Comparison of ENCODE assay signal across 1 cellular context in genomic region chr5:124580925-124581821, GRCh38.
A peak's percentile ranks its signal among the peaks of the same experiment; 100 is the strongest.
TF ChIP-seq lines count a peak whose summit lies in the region.

No MANE protein-coding gene starts in this region.

TF ChIP-seq in HepG2, 621 proteins besides CTCF, POLR2A, EP300 and RAD21 (continued from another document and continues in another):
- TF ChIP-seq, protein P1, sequence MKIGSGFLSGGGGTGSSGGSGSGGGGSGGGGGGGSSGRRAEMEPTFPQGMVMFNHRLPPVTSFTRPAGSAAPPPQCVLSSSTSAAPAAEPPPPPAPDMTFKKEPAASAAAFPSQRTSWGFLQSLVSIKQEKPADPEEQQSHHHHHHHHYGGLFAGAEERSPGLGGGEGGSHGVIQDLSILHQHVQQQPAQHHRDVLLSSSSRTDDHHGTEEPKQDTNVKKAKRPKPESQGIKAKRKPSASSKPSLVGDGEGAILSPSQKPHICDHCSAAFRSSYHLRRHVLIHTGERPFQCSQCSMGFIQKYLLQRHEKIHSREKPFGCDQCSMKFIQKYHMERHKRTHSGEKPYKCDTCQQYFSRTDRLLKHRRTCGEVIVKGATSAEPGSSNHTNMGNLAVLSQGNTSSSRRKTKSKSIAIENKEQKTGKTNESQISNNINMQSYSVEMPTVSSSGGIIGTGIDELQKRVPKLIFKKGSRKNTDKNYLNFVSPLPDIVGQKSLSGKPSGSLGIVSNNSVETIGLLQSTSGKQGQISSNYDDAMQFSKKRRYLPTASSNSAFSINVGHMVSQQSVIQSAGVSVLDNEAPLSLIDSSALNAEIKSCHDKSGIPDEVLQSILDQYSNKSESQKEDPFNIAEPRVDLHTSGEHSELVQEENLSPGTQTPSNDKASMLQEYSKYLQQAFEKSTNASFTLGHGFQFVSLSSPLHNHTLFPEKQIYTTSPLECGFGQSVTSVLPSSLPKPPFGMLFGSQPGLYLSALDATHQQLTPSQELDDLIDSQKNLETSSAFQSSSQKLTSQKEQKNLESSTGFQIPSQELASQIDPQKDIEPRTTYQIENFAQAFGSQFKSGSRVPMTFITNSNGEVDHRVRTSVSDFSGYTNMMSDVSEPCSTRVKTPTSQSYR (CRISPR knock-in tag; IDR thresholded peaks at IDR 0.05; ENCODE audit: borderline replicate concordance) = 0 out of 2 replicates have a peak, but pooled peaks have one; percentile 29
- TF ChIP-seq, protein P2, sequence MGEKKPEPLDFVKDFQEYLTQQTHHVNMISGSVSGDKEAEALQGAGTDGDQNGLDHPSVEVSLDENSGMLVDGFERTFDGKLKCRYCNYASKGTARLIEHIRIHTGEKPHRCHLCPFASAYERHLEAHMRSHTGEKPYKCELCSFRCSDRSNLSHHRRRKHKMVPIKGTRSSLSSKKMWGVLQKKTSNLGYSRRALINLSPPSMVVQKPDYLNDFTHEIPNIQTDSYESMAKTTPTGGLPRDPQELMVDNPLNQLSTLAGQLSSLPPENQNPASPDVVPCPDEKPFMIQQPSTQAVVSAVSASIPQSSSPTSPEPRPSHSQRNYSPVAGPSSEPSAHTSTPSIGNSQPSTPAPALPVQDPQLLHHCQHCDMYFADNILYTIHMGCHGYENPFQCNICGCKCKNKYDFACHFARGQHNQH (CRISPR knock-in tag; IDR thresholded peaks at IDR 0.05) = peak; percentile 58; the same call in 1 of the 2 replicates
- TF ChIP-seq ZNF687 (CRISPR knock-in tag; IDR thresholded peaks at IDR 0.05) = peak; percentile 69
- peak; percentile 39; the same call in 1 of the 2 replicates for TF ChIP-seq ZNF746 (CRISPR knock-in tag; IDR thresholded peaks at IDR 0.05)
- peak; percentile 77 for TF ChIP-seq ZNF644 (CRISPR knock-in tag; IDR thresholded peaks at IDR 0.05; ENCODE audit: low read depth)
- no peak for TF ChIP-seq ZKSCAN1 (IDR thresholded peaks at IDR 0.05; ENCODE audit: low read length)
- TF ChIP-seq, protein P3, sequence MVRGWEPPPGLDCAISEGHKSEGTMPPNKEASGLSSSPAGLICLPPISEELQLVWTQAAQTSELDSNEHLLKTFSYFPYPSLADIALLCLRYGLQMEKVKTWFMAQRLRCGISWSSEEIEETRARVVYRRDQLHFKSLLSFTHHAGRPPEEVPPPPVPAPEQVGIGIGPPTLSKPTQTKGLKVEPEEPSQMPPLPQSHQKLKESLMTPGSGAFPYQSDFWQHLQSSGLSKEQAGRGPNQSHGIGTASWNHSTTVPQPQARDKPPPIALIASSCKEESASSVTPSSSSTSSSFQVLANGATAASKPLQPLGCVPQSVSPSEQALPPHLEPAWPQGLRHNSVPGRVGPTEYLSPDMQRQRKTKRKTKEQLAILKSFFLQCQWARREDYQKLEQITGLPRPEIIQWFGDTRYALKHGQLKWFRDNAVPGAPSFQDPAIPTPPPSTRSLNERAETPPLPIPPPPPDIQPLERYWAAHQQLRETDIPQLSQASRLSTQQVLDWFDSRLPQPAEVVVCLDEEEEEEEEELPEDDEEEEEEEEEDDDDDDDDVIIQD (CRISPR knock-in tag; IDR thresholded peaks at IDR 0.05; ENCODE audit: low read depth) = peak; percentile 41; the same call in 1 of the 2 replicates
- 0 out of 2 replicates have a peak, but pooled peaks have one; percentile 28 for TF ChIP-seq ZNF7 (CRISPR knock-in tag; IDR thresholded peaks at IDR 0.05)
- peak; percentile 92 for TF ChIP-seq NCOA2 (CRISPR knock-in tag; IDR thresholded peaks at IDR 0.05)
- 0 out of 2 replicates have a peak, but pooled peaks have one; percentile 25 for TF ChIP-seq HINFP (CRISPR knock-in tag; IDR thresholded peaks at IDR 0.05; ENCODE audit: low read depth)
- peak; percentile 44; the same call in 1 of the 2 replicates for TF ChIP-seq PATZ1 (CRISPR knock-in tag; IDR thresholded peaks at IDR 0.05)
- peak; percentile 80 for TF ChIP-seq GATAD2A (CRISPR knock-in tag; IDR thresholded peaks at IDR 0.05)
- TF ChIP-seq HMG20A (CRISPR knock-in tag; IDR thresholded peaks at IDR 0.05; ENCODE audit: borderline replicate concordance) = peak; percentile 93
- TF ChIP-seq, protein P4, sequence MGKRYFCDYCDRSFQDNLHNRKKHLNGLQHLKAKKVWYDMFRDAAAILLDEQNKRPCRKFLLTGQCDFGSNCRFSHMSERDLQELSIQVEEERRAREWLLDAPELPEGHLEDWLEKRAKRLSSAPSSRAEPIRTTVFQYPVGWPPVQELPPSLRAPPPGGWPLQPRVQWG (CRISPR knock-in tag; IDR thresholded peaks at IDR 0.05; ENCODE audit: borderline replicate concordance, low read depth) = no peak
- peak; percentile 82; the same call in 1 of the 2 replicates for TF ChIP-seq ZNF160 (CRISPR knock-in tag; IDR thresholded peaks at IDR 0.05)
- peak; percentile 73; the same call in 1 of the 2 replicates for TF ChIP-seq ZNF205 (CRISPR knock-in tag; IDR thresholded peaks at IDR 0.05)
- TF ChIP-seq, protein P5, sequence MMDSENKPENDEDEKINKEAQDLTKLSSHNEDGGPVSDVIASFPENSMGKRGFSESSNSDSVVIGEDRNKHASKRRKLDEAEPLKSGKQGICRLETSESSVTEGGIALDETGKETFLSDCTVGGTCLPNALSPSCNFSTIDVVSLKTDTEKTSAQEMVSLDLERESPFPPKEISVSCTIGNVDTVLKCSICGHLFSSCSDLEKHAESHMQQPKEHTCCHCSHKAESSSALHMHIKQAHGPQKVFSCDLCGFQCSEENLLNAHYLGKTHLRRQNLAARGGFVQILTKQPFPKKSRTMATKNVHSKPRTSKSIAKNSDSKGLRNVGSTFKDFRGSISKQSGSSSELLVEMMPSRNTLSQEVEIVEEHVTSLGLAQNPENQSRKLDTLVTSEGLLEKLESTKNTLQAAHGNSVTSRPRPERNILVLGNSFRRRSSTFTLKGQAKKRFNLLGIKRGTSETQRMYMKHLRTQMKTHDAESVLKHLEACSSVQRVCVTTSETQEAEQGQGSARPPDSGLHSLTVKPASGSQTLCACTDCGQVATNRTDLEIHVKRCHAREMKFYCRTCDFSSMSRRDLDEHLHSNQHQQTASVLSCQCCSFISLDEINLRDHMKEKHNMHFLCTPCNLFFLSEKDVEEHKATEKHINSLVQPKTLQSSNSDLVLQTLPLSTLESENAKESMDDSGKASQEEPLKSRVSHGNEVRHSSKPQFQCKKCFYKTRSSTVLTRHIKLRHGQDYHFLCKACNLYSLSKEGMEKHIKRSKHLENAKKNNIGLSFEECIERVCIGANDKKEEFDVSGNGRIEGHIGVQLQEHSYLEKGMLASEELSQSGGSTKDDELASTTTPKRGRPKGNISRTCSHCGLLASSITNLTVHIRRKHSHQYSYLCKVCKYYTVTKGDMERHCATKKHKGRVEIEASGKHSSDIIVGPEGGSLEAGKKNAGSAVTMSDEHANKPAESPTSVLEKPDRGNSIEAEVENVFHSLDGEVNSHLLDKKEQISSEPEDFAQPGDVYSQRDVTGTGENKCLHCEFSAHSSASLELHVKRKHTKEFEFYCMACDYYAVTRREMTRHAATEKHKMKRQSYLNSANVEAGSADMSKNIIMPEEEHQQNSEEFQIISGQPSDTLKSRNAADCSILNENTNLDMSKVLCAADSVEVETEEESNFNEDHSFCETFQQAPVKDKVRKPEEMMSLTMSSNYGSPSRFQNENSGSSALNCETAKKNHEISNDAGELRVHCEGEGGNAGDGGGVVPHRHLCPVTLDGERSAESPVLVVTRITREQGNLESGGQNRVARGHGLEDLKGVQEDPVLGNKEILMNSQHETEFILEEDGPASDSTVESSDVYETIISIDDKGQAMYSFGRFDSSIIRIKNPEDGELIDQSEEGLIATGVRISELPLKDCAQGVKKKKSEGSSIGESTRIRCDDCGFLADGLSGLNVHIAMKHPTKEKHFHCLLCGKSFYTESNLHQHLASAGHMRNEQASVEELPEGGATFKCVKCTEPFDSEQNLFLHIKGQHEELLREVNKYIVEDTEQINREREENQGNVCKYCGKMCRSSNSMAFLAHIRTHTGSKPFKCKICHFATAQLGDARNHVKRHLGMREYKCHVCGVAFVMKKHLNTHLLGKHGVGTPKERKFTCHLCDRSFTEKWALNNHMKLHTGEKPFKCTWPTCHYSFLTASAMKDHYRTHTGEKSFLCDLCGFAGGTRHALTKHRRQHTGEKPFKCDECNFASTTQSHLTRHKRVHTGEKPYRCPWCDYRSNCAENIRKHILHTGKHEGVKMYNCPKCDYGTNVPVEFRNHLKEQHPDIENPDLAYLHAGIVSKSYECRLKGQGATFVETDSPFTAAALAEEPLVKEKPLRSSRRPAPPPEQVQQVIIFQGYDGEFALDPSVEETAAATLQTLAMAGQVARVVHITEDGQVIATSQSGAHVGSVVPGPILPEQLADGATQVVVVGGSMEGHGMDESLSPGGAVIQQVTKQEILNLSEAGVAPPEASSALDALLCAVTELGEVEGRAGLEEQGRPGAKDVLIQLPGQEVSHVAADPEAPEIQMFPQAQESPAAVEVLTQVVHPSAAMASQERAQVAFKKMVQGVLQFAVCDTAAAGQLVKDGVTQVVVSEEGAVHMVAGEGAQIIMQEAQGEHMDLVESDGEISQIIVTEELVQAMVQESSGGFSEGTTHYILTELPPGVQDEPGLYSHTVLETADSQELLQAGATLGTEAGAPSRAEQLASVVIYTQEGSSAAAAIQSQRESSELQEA (CRISPR knock-in tag; IDR thresholded peaks at IDR 0.05; ENCODE audit: not compliant biosample characterization) = no peak
- peak; percentile 81 for TF ChIP-seq TBX2 (CRISPR knock-in tag; IDR thresholded peaks at IDR 0.05; ENCODE audit: borderline replicate concordance)
- TF ChIP-seq GFI1 (CRISPR knock-in tag; IDR thresholded peaks at IDR 0.05; ENCODE audit: borderline replicate concordance) = peak; percentile 100
- peak; percentile 45; the same call in 1 of the 2 replicates for TF ChIP-seq IRF2 (CRISPR knock-in tag; IDR thresholded peaks at IDR 0.05)
- TF ChIP-seq, protein P6, sequence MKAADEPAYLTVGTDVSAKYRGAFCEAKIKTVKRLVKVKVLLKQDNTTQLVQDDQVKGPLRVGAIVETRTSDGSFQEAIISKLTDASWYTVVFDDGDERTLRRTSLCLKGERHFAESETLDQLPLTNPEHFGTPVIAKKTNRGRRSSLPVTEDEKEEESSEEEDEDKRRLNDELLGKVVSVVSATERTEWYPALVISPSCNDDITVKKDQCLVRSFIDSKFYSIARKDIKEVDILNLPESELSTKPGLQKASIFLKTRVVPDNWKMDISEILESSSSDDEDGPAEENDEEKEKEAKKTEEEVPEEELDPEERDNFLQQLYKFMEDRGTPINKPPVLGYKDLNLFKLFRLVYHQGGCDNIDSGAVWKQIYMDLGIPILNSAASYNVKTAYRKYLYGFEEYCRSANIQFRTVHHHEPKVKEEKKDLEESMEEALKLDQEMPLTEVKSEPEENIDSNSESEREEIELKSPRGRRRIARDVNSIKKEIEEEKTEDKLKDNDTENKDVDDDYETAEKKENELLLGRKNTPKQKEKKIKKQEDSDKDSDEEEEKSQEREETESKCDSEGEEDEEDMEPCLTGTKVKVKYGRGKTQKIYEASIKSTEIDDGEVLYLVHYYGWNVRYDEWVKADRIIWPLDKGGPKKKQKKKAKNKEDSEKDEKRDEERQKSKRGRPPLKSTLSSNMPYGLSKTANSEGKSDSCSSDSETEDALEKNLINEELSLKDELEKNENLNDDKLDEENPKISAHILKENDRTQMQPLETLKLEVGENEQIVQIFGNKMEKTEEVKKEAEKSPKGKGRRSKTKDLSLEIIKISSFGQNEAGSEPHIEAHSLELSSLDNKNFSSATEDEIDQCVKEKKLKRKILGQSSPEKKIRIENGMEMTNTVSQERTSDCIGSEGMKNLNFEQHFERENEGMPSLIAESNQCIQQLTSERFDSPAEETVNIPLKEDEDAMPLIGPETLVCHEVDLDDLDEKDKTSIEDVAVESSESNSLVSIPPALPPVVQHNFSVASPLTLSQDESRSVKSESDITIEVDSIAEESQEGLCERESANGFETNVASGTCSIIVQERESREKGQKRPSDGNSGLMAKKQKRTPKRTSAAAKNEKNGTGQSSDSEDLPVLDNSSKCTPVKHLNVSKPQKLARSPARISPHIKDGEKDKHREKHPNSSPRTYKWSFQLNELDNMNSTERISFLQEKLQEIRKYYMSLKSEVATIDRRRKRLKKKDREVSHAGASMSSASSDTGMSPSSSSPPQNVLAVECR (CRISPR knock-in tag; IDR thresholded peaks at IDR 0.05; ENCODE audit: borderline replicate concordance) = peak; percentile 44; the same call in 1 of the 2 replicates
- 0 out of 2 replicates have a peak, but pooled peaks have one; percentile 21 for TF ChIP-seq DMAP1 (CRISPR knock-in tag; IDR thresholded peaks at IDR 0.05)
